Comparison of ENCODE assay signal across 11 cellular contexts in genomic region chr3:67016522-67017080, GRCh38. TPM values are rescaled to one million over a fixed set of nuclear protein-coding genes. Genes with fewer than 3 reads are reported as not detected.
DNase-seq lines count a peak whose midpoint lies in the region; ATAC-seq and TF ChIP-seq lines count a peak whose summit lies in the region.
"Had no signal": no experiment of that assay in that cellular context is flagged by ENCODE, and none has a peak within 500 bp of the region (broad histone marks: within the 10 kb centered on the region; RNA-seq: fewer than 3 reads in every experiment).

No MANE protein-coding gene starts in this region.

- peaks cover 7% of the 10 kb centered on the region for H3K4me1 ChIP-seq in right cardiac atrium (ENCODE audit: control insufficient read depth, insufficient read depth, low read length)
- peaks cover 25% of the 10 kb centered on the region for H3K4me1 ChIP-seq in MM.1S (ENCODE audit: low read length)
- peaks cover 0 to 5% (median 0%) of the 10 kb centered on the region in 4 donors for H3K4me1 ChIP-seq in tibial nerve
- H3K4me1 ChIP-seq: uterus had no signal

- no peaks in the 10 kb centered on the region for H3K27me3 ChIP-seq in right cardiac atrium (ENCODE audit: control insufficient read depth, insufficient read depth)
- no peaks in the 10 kb centered on the region for H3K27me3 ChIP-seq in MM.1S (replicated peaks; ENCODE audit: insufficient read depth, low read length)
- H3K27me3 ChIP-seq in tibial nerve, result no peaks in the 10 kb centered on the region

- no peaks in the 10 kb centered on the region for H3K79me2 ChIP-seq in MM.1S (ENCODE audit: low read length)

- H3K4me3 ChIP-seq in right cardiac atrium (ENCODE audit: low read length) (no peak overlapping the region), MM.1S (ENCODE audit: low read length) (0 out of 2 replicates have a peak overlapping the region, but pooled peaks have one; percentile 5), tibial nerve (no peak overlapping the region)
- H3K4me3 ChIP-seq: uterus had no signal

- no peaks in the 10 kb centered on the region for H3K9me3 ChIP-seq in right cardiac atrium (ENCODE audit: control insufficient read depth, low read length)
- H3K9me3 ChIP-seq in MM.1S (replicated peaks; ENCODE audit: insufficient read depth, low read length), result no peaks in the 10 kb centered on the region
- H3K9me3 ChIP-seq in tibial nerve, result no peaks in the 10 kb centered on the region
- H3K9me3 ChIP-seq: uterus had no signal

- DNase-seq in right cardiac atrium (no peak), Right ventricle myocardium inferior (ENCODE audit: missing footprints) (no peak), MM.1S (peak; percentile 56), NCI-H82 treated with DMSO at 0.1 percent for 48 hours (lab: John Stamatoyannopoulos, UW; ENCODE audit: unreplicated experiment) (no peak), EL (no peak), tibial nerve (ENCODE audit: low spot score in 2 of 2) (no peak), left lobe of liver (ENCODE audit: low spot score) (no peak)
- DNase-seq: activated effector memory CD4-positive, alpha-beta T cell treated with anti-CD3 and anti-CD28 coated beads, Interleukin-2, amount 50 U/mL, for 16 hours; NCI-H69; uterus had no signal

- H3F3A ChIP-seq in MM.1S (ENCODE audit: insufficient read depth, low read length), result peaks cover 14% of the 10 kb centered on the region

- intact Hi-C loops in right cardiac atrium (cut with DNase I) (no loop called here), Right ventricle myocardium inferior (cut with DNase I) (loop anchor here (2.0 kb wide), 1 partner anchor 18 kb away; the partner anchor contains the start of gene KBTBD8)

- no peak for TF ChIP-seq POLR2A in tibial nerve (IDR thresholded peaks at IDR 0.05)

- no peak for TF ChIP-seq EP300 in tibial nerve (IDR thresholded peaks at IDR 0.05)

- H3K27ac ChIP-seq in right cardiac atrium (ENCODE audit: low read length) (peak overlapping the region; percentile 64), MM.1S (ENCODE audit: low read length) (peak overlapping the region; percentile 36; the same call in 1 of the 2 replicates), tibial nerve (no peak overlapping the region)
- H3K27ac ChIP-seq: uterus had no signal

- H2AFZ ChIP-seq in MM.1S (ENCODE audit: low read length), result no peak overlapping the region

- H4K20me1 ChIP-seq in MM.1S (ENCODE audit: insufficient read depth, low read length), result no peaks in the 10 kb centered on the region

- 72% methylated on average over 3 of the region's 3 CpGs for WGBS in right cardiac atrium
- 74 to 76% methylated on average over 3 of the region's 3 CpGs for WGBS in tibial nerve, 2 donors

- TF ChIP-seq CTCF in MM.1S (IDR thresholded peaks at IDR 0.05; ENCODE audit: low read length) (no peak), tibial nerve (IDR thresholded peaks at IDR 0.05) (no peak)

- H3K9me2 ChIP-seq in MM.1S (replicated peaks; ENCODE audit: insufficient read depth, low read length), result no peaks in the 10 kb centered on the region

- no peak overlapping the region for H3K9ac ChIP-seq in MM.1S (ENCODE audit: low read length)

- ATAC-seq in right cardiac atrium (no peak), Right ventricle myocardium inferior (no peak), GM21786 (IDR thresholded peaks at IDR 0.05; ENCODE audit: unreplicated experiment) (peak; percentile 31), left lobe of liver (no peak)

- H3K4me2 ChIP-seq in MM.1S (ENCODE audit: low read depth, low read length), result peak overlapping the region; percentile 51

- H3K36me3 ChIP-seq in MM.1S (replicated peaks; ENCODE audit: insufficient read depth, low read length), result no peaks in the 10 kb centered on the region
- H3K36me3 ChIP-seq in tibial nerve, result no peaks in the 10 kb centered on the region
- H3K36me3 ChIP-seq: uterus had no signal

RNA-seq across cellular contexts. Expression of gene KBTBD8, which starts 18.5 kb away (rescaled TPM):
- 1 to 10 TPM; 5.5 to 7.1 (median 5.6) TPM for total RNA-seq in right cardiac atrium
- polyA plus RNA-seq in right cardiac atrium, result 2.0 TPM
- total RNA-seq in Right ventricle myocardium inferior, result 4.1 TPM
- total RNA-seq in tibial nerve, result 1 to 10 TPM in 1 of 4 donors, under 1 TPM in 3; under 0.01 to 4.8 (median 0.20) TPM
- total RNA-seq in left lobe of liver, result 1.5 TPM

Comparison
In these comparisons a context has a peak if more than half of its experiments do, and no peak if none do; other contexts are left out.
1. H3K27ac ChIP-seq: peak in right cardiac atrium (single experiment) and MM.1S (single experiment); none in tibial nerve (0 of 4).